8 cellular contexts compared by ENCODE assay signal in the genomic region with DNA sequence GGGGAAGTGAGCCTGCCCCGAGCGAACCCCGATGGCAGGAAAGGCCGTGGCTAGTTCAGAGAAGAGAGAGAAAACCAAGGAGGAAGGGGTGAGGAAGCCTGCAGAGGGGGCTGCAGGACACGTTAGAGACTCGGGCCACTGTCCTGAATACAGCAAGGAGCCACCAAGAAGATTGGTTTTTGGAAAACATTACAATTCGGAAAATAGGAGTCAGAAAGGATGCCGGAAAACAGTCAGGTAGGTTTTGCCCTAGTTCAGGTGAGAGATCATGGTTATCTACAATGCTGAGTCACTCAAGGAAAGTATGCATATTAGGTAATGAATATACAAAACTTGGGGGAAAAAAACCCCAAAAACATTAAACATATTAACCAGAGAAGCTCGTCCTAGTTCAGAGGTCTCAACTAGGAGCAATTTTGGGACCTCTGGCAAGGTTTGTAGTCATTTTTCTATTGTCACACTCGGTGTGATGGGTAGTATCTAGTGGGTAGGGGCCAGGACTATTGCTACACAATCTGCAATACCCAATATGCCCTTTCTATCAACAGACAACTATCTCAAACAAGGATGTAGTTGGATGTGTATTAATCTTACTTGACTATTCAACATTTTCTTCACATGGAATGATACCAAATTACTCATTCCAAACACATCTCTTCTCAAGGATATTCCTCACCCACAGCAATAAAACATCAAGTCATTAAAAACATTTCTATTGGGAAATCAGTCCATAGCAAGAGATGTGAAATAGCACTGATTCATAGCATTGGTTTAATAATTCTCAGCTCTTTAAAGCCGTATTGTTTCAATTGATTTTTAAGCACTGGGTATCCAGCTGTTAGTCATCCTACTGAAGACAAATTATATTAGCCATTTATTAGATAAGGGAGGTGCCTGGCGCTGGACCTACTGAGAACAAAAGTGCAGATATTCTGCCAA.
A peak's percentile ranks its signal among the peaks of the same experiment; 100 is the strongest.
DNase-seq lines count a peak whose midpoint lies in the region; ATAC-seq, FAIRE-seq and TF ChIP-seq lines count a peak whose summit lies in the region.

No MANE protein-coding gene starts in this region.

- no peaks in the 10 kb centered on the region for H3K79me2 ChIP-seq in ACC112 (ENCODE audit: control insufficient read depth, insufficient read depth, low read length, unreplicated experiment)

- H3K4me3 ChIP-seq in ACC112 (ENCODE audit: low read depth, low read length) (no peak overlapping the region), SJCRH30 (no peak overlapping the region), adipocyte (ENCODE audit: low read length) (no peak overlapping the region), iPS-18a (ENCODE audit: low read length) (peak overlapping the region; percentile 44), spleen (peak overlapping the region in 2 of 8 donors; percentile 6 to 7)

- FAIRE-seq in H54 (lab: Jason Lieb, UNC) = peak; percentile 99

- peaks cover 15% of the 10 kb centered on the region for H3K4me1 ChIP-seq in ACC112 (ENCODE audit: control insufficient read depth, insufficient read depth, low read length, unreplicated experiment)
- peaks cover 19% of the 10 kb centered on the region for H3K4me1 ChIP-seq in SJCRH30
- H3K4me1 ChIP-seq in adipocyte (ENCODE audit: control insufficient read depth, insufficient read depth, low read length) = peaks cover 27% of the 10 kb centered on the region
- H3K4me1 ChIP-seq in iPS-18a (ENCODE audit: control insufficient read depth, low read depth, low read length) = peaks cover 8% of the 10 kb centered on the region
- peaks cover 0 to 13% (median 7%) of the 10 kb centered on the region in 6 donors for H3K4me1 ChIP-seq in spleen

- intact Hi-C loops in spleen (cut with DNase I; ENCODE audit: low total_unique reads) = no loop called here

- no peak overlapping the region for H2AFZ ChIP-seq in ACC112 (ENCODE audit: low read length, unreplicated experiment)

- no peak for DNase-seq in H54 (ENCODE audit: insufficient read length, low spot score)
- peak; percentile 60 to 70 for DNase-seq in SJCRH30
- DNase-seq in adipocyte (ENCODE audit: low read depth) = peak; percentile 44
- DNase-seq in spleen = peak; percentile 87

- H3K27ac ChIP-seq in ACC112 (ENCODE audit: low read depth, low read length) (peak overlapping the region; percentile 83), SJCRH30 (peak overlapping the region; percentile 56), iPS-18a (ENCODE audit: low read length) (peak overlapping the region; percentile 91), spleen (peak overlapping the region in 3 of 8 donors; percentile 9 to 16 (median 13))

- ATAC-seq in HG03025 (IDR thresholded peaks at IDR 0.05; ENCODE audit: low FRiP score, unreplicated experiment) (no peak), GM19395 (IDR thresholded peaks at IDR 0.05; ENCODE audit: unreplicated experiment) (no peak)

- peaks cover 2% of the 10 kb centered on the region; the same call in 1 of the 2 replicates for H3K9me3 ChIP-seq in SJCRH30 (replicated peaks)
- no peaks in the 10 kb centered on the region for H3K9me3 ChIP-seq in adipocyte (ENCODE audit: control insufficient read depth, low read length)
- H3K9me3 ChIP-seq in iPS-18a (ENCODE audit: control insufficient read depth, low read depth, low read length) = no peaks in the 10 kb centered on the region
- peaks cover 0 to 4% (median 0%) of the 10 kb centered on the region in 8 donors for H3K9me3 ChIP-seq in spleen

- WGBS in spleen, 5 donors = 11 to 25% (median 20%) methylated on average over 12 of the region's 12 CpGs

- H3K9ac ChIP-seq in adipocyte (ENCODE audit: low read length) = peak overlapping the region; percentile 44
- H3K9ac ChIP-seq in iPS-18a (ENCODE audit: low read length) = peak overlapping the region; percentile 78

- no peaks in the 10 kb centered on the region for H3K36me3 ChIP-seq in ACC112 (ENCODE audit: insufficient read depth, low read length)
- H3K36me3 ChIP-seq in SJCRH30 = no peaks in the 10 kb centered on the region
- H3K36me3 ChIP-seq in adipocyte (ENCODE audit: control insufficient read depth, insufficient read depth, low read length, severe bottlenecking) = no peaks in the 10 kb centered on the region
- H3K36me3 ChIP-seq in iPS-18a (ENCODE audit: control insufficient read depth, low read depth, low read length) = no peaks in the 10 kb centered on the region
- H3K36me3 ChIP-seq in spleen = no peaks in the 10 kb centered on the region

- TF ChIP-seq POLR2A in H54 (IDR thresholded peaks at IDR 0.05; ENCODE audit: low read depth, low read length) = peak; percentile 32; the same call in 1 of the 2 replicates
- no peak for TF ChIP-seq POLR2A in spleen (IDR thresholded peaks at IDR 0.05)

- H3K27me3 ChIP-seq in ACC112 (ENCODE audit: insufficient read depth, low read length) (no peaks in the 10 kb centered on the region), SJCRH30 (no peaks in the 10 kb centered on the region), adipocyte (replicated peaks; ENCODE audit: control insufficient read depth, insufficient read depth, low read length) (no peaks in the 10 kb centered on the region), iPS-18a (ENCODE audit: control insufficient read depth, insufficient read depth, low read length) (no peaks in the 10 kb centered on the region), spleen (replicated peaks in 1 of 7) (no peaks in the 10 kb centered on the region)

- TF ChIP-seq CTCF in spleen (IDR thresholded peaks at IDR 0.05 in 8 of 11, conservative IDR thresholded peaks at IDR 0.05 in 3 of 11) = peak in 9 of 11 experiments; percentile 29 to 74 (median 59)
